In genomic region chrX:135521405-135522131, GRCh38 we compare ENCODE assay signal across 8 cellular contexts. TPM values are rescaled to one million over a fixed set of nuclear protein-coding genes. Genes with fewer than 3 reads are reported as not detected.
DNase-seq lines count a peak whose midpoint lies in the region; ATAC-seq and TF ChIP-seq lines count a peak whose summit lies in the region.

No MANE protein-coding gene starts in this region.

- dilution Hi-C loops in IMR-90 (cut with HindIII; ENCODE audit: low sequenced_read_pairs, unreplicated experiment) = no loop called here

- no peak overlapping the region for H2AK5ac ChIP-seq in IMR-90 (ENCODE audit: low read depth, low read length)

- H3K27me3 ChIP-seq in IMR-90 (ENCODE audit: control insufficient read depth, insufficient read depth, low read length) = no peaks in the 10 kb centered on the region

- peak overlapping the region; percentile 68 for H3K4ac ChIP-seq in IMR-90 (ENCODE audit: low read depth, low read length)

- peak overlapping the region; percentile 83 for H3K27ac ChIP-seq in IMR-90 (ENCODE audit: insufficient read depth, low read length)

- no peak for TF ChIP-seq CTCF in IMR-90 (conservative IDR thresholded peaks at IDR 0.05; ENCODE audit: low read depth, low read length)

- H2AFZ ChIP-seq in IMR-90 (replicated peaks; ENCODE audit: low read length, poor library complexity) = peak overlapping the region; percentile 87

- H3K9me3 Mint-ChIP-seq in activated T-cell treated with anti-CD3 and anti-CD28 coated beads, Interleukin-2, amount 50 U/mL, for 24 hours = no peaks in the 10 kb centered on the region
- H3K9me3 Mint-ChIP-seq in naive B cell = peaks cover 0 to 4% (median 0%) of the 10 kb centered on the region in 7 donors

- H2AK9ac ChIP-seq in IMR-90 (replicated peaks; ENCODE audit: low read depth, low read length, poor library complexity) = peak overlapping the region; percentile 62

- H3K4me3 Mint-ChIP-seq in activated T-cell treated with anti-CD3 and anti-CD28 coated beads, Interleukin-2, amount 50 U/mL, for 24 hours = peak overlapping the region; percentile 98
- peak overlapping the region; percentile 96 to 100 (median 98) for H3K4me3 Mint-ChIP-seq in naive B cell

- no peaks in the 10 kb centered on the region for H3K9me1 ChIP-seq in IMR-90 (ENCODE audit: insufficient read depth, low read length)

- no peak overlapping the region for H2BK15ac ChIP-seq in IMR-90 (ENCODE audit: low read depth, low read length)

- H4K20me1 ChIP-seq in IMR-90 (ENCODE audit: insufficient read depth, low read length) = no peaks in the 10 kb centered on the region

- peak overlapping the region; percentile 88 for H3K4me3 ChIP-seq in IMR-90 (ENCODE audit: insufficient read depth, low read depth, low read length)

- intact Hi-C loops in IMR-90 (cut with micrococcal nuclease) = loop anchor here (5.0 kb wide), 1 partner anchor 34 kb away; no protein-coding TSS in a partner anchor

- POLR2A ChIA-PET in IMR-90 (lab: Charles Lee; ENCODE audit: unreplicated experiment) = no interaction called here

- no peaks in the 10 kb centered on the region for H3K4me1 ChIP-seq in IMR-90 (ENCODE audit: control insufficient read depth, insufficient read depth, low read length)

- in situ Hi-C loops in IMR-90 (cut with MboI; ENCODE audit: low sequenced_read_pairs) = no loop called here

- H3K18ac ChIP-seq in IMR-90 (ENCODE audit: low read depth, low read length) = peak overlapping the region; percentile 64; the same call in 1 of the 2 replicates

- TF ChIP-seq RAD21 in IMR-90 (IDR thresholded peaks at IDR 0.05; ENCODE audit: low read length) = no peak

- H3K9ac ChIP-seq in IMR-90 (ENCODE audit: low read depth, low read length) = peak overlapping the region; percentile 74

- BruUV-seq in IMR-90 (replicated peaks; lab: Mats Ljungman, UMichigan) = no TSS peak

- peak overlapping the region; percentile 99 for H3K27ac Mint-ChIP-seq in activated T-cell treated with anti-CD3 and anti-CD28 coated beads, Interleukin-2, amount 50 U/mL, for 24 hours
- H3K27ac Mint-ChIP-seq in naive B cell = peak overlapping the region; percentile 77 to 99 (median 96)

- H3K14ac ChIP-seq in IMR-90 (replicated peaks; ENCODE audit: low read depth, low read length) = peak overlapping the region; percentile 86

- H3K36me3 ChIP-seq in IMR-90 (ENCODE audit: control insufficient read depth, insufficient read depth, low read length) = no peaks in the 10 kb centered on the region

- peak overlapping the region; percentile 77 for H3K4me2 ChIP-seq in IMR-90 (ENCODE audit: low read depth, low read length)

- H3K79me1 ChIP-seq in IMR-90 (ENCODE audit: low read depth in 1 of 2, low read length in 2 of 2) = no peaks in the 10 kb centered on the region

- peaks cover 28% of the 10 kb centered on the region for H3K36me3 Mint-ChIP-seq in activated T-cell treated with anti-CD3 and anti-CD28 coated beads, Interleukin-2, amount 50 U/mL, for 24 hours (ENCODE audit: low read depth)
- peaks cover 0 to 5% of the 10 kb centered on the region in 2 donors for H3K36me3 Mint-ChIP-seq in naive B cell

- no peaks in the 10 kb centered on the region for H3K9me3 ChIP-seq in IMR-90 (ENCODE audit: control insufficient read depth, insufficient read depth, low read length)

- WGBS in IMR-90 (ENCODE audit: extremely low coverage in 2 of 2, insufficient read length in 1 of 2), 2 experiments = 43% methylated on average over 21 of the region's 73 CpGs; no CpG with 5 or more reads in 1 of the 2 experiments

- peak; percentile 60; the same call in 1 of the 2 replicates for TF ChIP-seq POLR2A in IMR-90 (IDR thresholded peaks at IDR 0.05; ENCODE audit: low read depth, low read length)

- CTCF ChIA-PET in IMR-90 (lab: Yijun Ruan, JAX) = no interaction called here

- H3K4me1 Mint-ChIP-seq in activated T-cell treated with anti-CD3 and anti-CD28 coated beads, Interleukin-2, amount 50 U/mL, for 24 hours (ENCODE audit: low read depth) = peaks cover 52% of the 10 kb centered on the region
- H3K4me1 Mint-ChIP-seq in naive B cell = peaks cover 17 to 34% (median 20%) of the 10 kb centered on the region in 3 donors

- peak overlapping the region; percentile 52 to 70; a peak in 3 of 4 replicates for H4K8ac ChIP-seq in IMR-90 (ENCODE audit: low read depth in 2 of 2, low read length in 2 of 2)

- H3K56ac ChIP-seq in IMR-90 (ENCODE audit: extremely low read depth, insufficient read depth, low read length) = peak overlapping the region; percentile 73; the same call in 1 of the 2 replicates

- H2BK5ac ChIP-seq in IMR-90 (ENCODE audit: low read depth, low read length, poor library complexity, severe bottlenecking) = peak overlapping the region; percentile 77

- peak overlapping the region; percentile 8; the same call in 1 of the 2 replicates for H2BK120ac ChIP-seq in IMR-90 (ENCODE audit: low read depth, low read length)

- no peak overlapping the region for H2BK20ac ChIP-seq in IMR-90 (ENCODE audit: low read depth, low read length)

- H3K27me3 Mint-ChIP-seq in activated T-cell treated with anti-CD3 and anti-CD28 coated beads, Interleukin-2, amount 50 U/mL, for 24 hours = peaks cover 18% of the 10 kb centered on the region
- H3K27me3 Mint-ChIP-seq in naive B cell = no peaks in the 10 kb centered on the region

- ATAC-seq in GM21526 (IDR thresholded peaks at IDR 0.05; ENCODE audit: low FRiP score, unreplicated experiment) (peak; percentile 57), IMR-90 (ENCODE audit: low read depth) (peak; percentile 91), esophagus mucosa (peak; percentile 92), naive B cell (ENCODE audit: low read depth in 2 of 2) (peak; percentile 58 to 66)

- peak; percentile 92 for DNase-seq in DMS 273 (lab: John Stamatoyannopoulos, UW; ENCODE audit: unreplicated experiment)
- peak; percentile 85 for DNase-seq in IMR-90
- peak; percentile 93 for DNase-seq in OCI-M1 (lab: John Stamatoyannopoulos, UW)
- peak; percentile 82 for DNase-seq in activated T-cell treated with anti-CD3 and anti-CD28 coated beads, Interleukin-2, amount 50 U/mL, for 24 hours
- DNase-seq in naive B cell = peak; percentile 70
- DNase-seq in stimulated activated CD8-positive, alpha-beta memory T cell treated with anti-CD3 and anti-CD28 coated beads, Interleukin-7, amount 100 ng/mL, for 48 hours (ENCODE audit: extremely low read depth in 1 of 2, low read depth in 1 of 2) = peak; percentile 66 to 81

- H4K91ac ChIP-seq in IMR-90 (ENCODE audit: insufficient read depth, low read depth, low read length) = peak overlapping the region; percentile 43

- H4K5ac ChIP-seq in IMR-90 (ENCODE audit: low read depth, low read length) = no peak overlapping the region; the same call in none of the 2 replicates

- peak overlapping the region; percentile 31; the same call in 1 of the 2 replicates for H3K23ac ChIP-seq in IMR-90 (ENCODE audit: low read depth, low read length)

TF ChIP-seq in IMR-90, 13 proteins besides CTCF, POLR2A, EP300 and RAD21:
- TF ChIP-seq MAZ (IDR thresholded peaks at IDR 0.05; ENCODE audit: borderline replicate concordance, low read depth, low read length) (peak; percentile 87; the same call in 1 of the 2 replicates), ELK1 (IDR thresholded peaks at IDR 0.05; ENCODE audit: borderline replicate concordance, low read depth, low read length) (no peak), MXI1 (IDR thresholded peaks at IDR 0.05; ENCODE audit: borderline replicate concordance, low read depth, low read length) (0 out of 2 replicates have a peak, but pooled peaks have one; percentile 22)

RNA-seq across cellular contexts. Expression of gene INTS6L, which starts 1.1 kb away (rescaled TPM):
- 2.7 and 3.9 TPM in 2 replicates for total RNA-seq in IMR-90 (2012; rRNA removed)
- 4.6 and 5.1 TPM in 2 replicates for polyA plus RNA-seq in IMR-90 (2012; rRNA removed)
- polyA plus RNA-seq in IMR-90 (2012; cell fraction: cytosol; rRNA removed) = 0.55 TPM in 2 replicates
- polyA plus RNA-seq in IMR-90 (2012; cell fraction: nucleus; rRNA removed; ENCODE audit: low replicate concordance) = 7.2 and 48.9 TPM in 2 replicates
- 5.3 TPM for total RNA-seq in esophagus mucosa
- 1 to 10 TPM; 4.7 to 8.1 (median 6.2) TPM for polyA plus RNA-seq in naive B cell (ENCODE audit: low read depth in 6 of 6)

Comparison
In these comparisons a context has a peak if more than half of its experiments do, and no peak if none do; other contexts are left out.
1. Peak in every context shown above with its lines: DNase-seq, ATAC-seq, H3K4me3 ChIP-seq and H3K27ac ChIP-seq.